In the genomic region with DNA sequence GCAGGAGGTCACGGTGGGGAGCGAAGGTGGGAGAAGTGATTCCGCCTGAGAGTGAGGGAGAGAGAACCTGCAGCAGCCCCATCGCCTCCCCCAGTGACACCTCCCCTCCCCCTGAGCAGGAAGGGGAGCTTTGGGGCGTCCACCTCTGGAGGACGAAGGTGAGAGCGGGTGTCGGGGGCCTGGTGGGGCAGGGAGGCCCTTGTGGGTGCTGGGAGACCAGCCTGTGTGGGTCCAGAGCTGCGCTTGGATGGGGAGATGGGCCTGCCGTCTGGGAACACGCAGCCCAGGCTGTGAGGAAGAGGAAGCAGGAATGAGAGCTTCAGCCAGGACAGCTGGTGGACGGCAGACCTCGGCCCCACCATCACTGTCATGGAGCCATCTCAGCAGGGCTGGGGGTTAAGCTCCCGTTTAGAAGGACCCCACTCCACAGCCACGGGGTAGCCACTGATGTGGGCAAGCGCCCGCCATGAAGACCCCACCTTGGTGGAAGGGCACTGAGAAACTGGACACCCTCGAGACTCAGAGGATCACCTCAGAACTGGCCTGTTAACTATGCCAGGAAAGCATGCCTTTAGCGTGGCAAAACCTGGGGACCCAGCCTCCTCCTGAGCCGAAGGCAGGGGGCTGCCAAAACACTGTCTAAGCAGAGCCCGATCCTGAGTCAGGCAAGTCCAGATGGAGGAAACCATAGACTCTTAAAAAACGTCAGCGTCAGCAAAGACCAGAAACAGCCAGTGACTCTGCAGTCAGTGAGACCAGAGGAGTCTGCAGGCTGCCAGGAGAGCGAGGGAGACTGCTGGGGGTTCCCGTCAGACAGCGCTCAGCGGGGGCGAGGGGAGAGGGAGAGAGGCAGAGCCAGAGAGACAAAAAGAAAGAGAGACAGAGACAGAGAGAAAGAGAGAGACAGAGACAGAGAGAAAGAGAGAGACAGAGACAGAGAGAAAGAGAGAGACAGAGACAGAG, we compare ENCODE assay signal across 9 cellular contexts. TPM values are rescaled to one million over a fixed set of nuclear protein-coding genes. Genes with fewer than 3 reads are reported as not detected.
DNase-seq lines count a peak whose midpoint lies in the region; ATAC-seq, FAIRE-seq and TF ChIP-seq lines count a peak whose summit lies in the region.
"Had no signal": no experiment of that assay in that cellular context is flagged by ENCODE, and none has a peak within 500 bp of the region (broad histone marks: within the 10 kb centered on the region; RNA-seq: fewer than 3 reads in every experiment).

No MANE protein-coding gene starts in this region.

- no peak for TF ChIP-seq POLR2A in HepG2 (IDR thresholded peaks at IDR 0.05; ENCODE audit: insufficient read depth in 1 of 2, low read depth in 2 of 2, low read length in 2 of 2)
- no peak for TF ChIP-seq POLR2A in tibial nerve (IDR thresholded peaks at IDR 0.05)

- H2AFZ ChIP-seq in HepG2 (ENCODE audit: low read length) = no peak overlapping the region

- no peaks in the 10 kb centered on the region for H4K20me1 ChIP-seq in HepG2 (ENCODE audit: insufficient read depth, low read length)

- H3K27me3 ChIP-seq in HepG2 (ENCODE audit: control insufficient read depth in 1 of 2, insufficient read depth in 2 of 2, low read length in 2 of 2) (no peaks in the 10 kb centered on the region), tibial nerve (peaks cover 0 to 5% of the 10 kb centered on the region in 2 donors)
- H3K27me3 ChIP-seq: Peyer's patch had no signal

- BruUV-seq in HepG2 (replicated peaks; lab: Mats Ljungman, UMichigan) = no TSS peak

- FAIRE-seq in HepG2 (lab: Jason Lieb, UNC) (no peak), D721Med (lab: Jason Lieb, UNC) (no peak)

- TF ChIP-seq EP300 in HepG2 (IDR thresholded peaks at IDR 0.05; ENCODE audit: low read depth in 2 of 2, low read length in 2 of 2) = no peak
- no peak for TF ChIP-seq EP300 in HepG2 (CRISPR knock-in tag; IDR thresholded peaks at IDR 0.05; ENCODE audit: borderline replicate concordance)
- TF ChIP-seq EP300 in tibial nerve (IDR thresholded peaks at IDR 0.05) = no peak

- DNase-seq in stimulated activated CD4-positive, alpha-beta T cell treated with anti-CD3 and anti-CD28 coated beads, Interleukin-4, amount 100 ng/mL, for 1 hour = peak; percentile 28
- no peak for DNase-seq in stimulated activated CD4-positive, alpha-beta T cell treated with anti-CD3 and anti-CD28 coated beads, Interleukin-1b, Interleukin-23, amount 100 ng/mL, for 48 hours
- DNase-seq in astrocyte of the spinal cord (ENCODE audit: low read depth, low spot score) = peak; percentile 68
- DNase-seq in HepG2 (ENCODE audit: low spot score) = no peak
- no peak for DNase-seq in D721Med (ENCODE audit: insufficient read length, low spot score)
- no peak for DNase-seq in KBM-7
- no peak for DNase-seq in tibial nerve (ENCODE audit: low spot score in 2 of 2)
- no peak for DNase-seq in NCI-H345 (lab: John Stamatoyannopoulos, UW)

- CTCF ChIA-PET in HepG2 (lab: Yijun Ruan, JAX; ENCODE audit: low intra/inter-chr PET ratio, low total read pairs) = no interaction called here

- peak overlapping the region; percentile 93 for H3K9ac ChIP-seq in HepG2 (ENCODE audit: insufficient read depth, low read depth, low read length)

- no peak overlapping the region for H3K4me3 ChIP-seq in astrocyte of the spinal cord (ENCODE audit: low read depth, low read length)
- H3K4me3 ChIP-seq in HepG2 (replicated peaks in 1 of 3; ENCODE audit: insufficient read depth in 1 of 3, low read depth in 2 of 3, low read length in 3 of 3) = peak overlapping the region; percentile 69 to 81 (median 76)
- peak overlapping the region in 1 of 4 donors; percentile 53 for H3K4me3 ChIP-seq in tibial nerve

- peaks cover 2 to 4% of the 10 kb centered on the region in 2 experiments; a peak in 3 of 5 replicates for H3K36me3 ChIP-seq in HepG2 (replicated peaks in 1 of 2; ENCODE audit: control insufficient read depth in 1 of 2, insufficient read depth in 2 of 2, low read length in 2 of 2)
- no peaks in the 10 kb centered on the region for H3K36me3 ChIP-seq in tibial nerve
- H3K36me3 ChIP-seq: Peyer's patch had no signal

- intact Hi-C loops in HepG2 (cut with micrococcal nuclease; ENCODE audit: unreplicated experiment) = no loop called here

- 51% methylated on average over 21 of the region's 28 CpGs for WGBS in HepG2 (ENCODE audit: low lambda C conversion rate)
- WGBS in tibial nerve, 2 donors = 65 to 69% methylated on average over 26 to 27 of the region's 28 CpGs

- H3K4me2 ChIP-seq in HepG2 (ENCODE audit: low read depth, low read length) = peak overlapping the region; percentile 88

- peaks cover 32% of the 10 kb centered on the region for H3K79me2 ChIP-seq in HepG2 (ENCODE audit: insufficient read depth, low read length)

- POLR2A ChIA-PET in HepG2 (lab: Yijun Ruan, JAX) = interaction anchor here (1.2 to 3.7 kb wide), 3 partner anchors 29 to 57 kb away, joined by 5 to 33 read pairs (median 21); partner anchors contain the start of genes CUL4A, F10 and PCID2

- TF ChIP-seq CTCF in astrocyte of the spinal cord (IDR thresholded peaks at IDR 0.05; ENCODE audit: low read depth, low read length) (no peak), HepG2 (CRISPR knock-in tag; IDR thresholded peaks at IDR 0.05) (no peak), D721Med (IDR thresholded peaks at IDR 0.05; ENCODE audit: insufficient read depth, missing control alignments) (no peak), tibial nerve (IDR thresholded peaks at IDR 0.05) (no peak)

- H3K9me3 ChIP-seq in HepG2 (ENCODE audit: low read length) (0 out of 2 replicates have a peak, but pooled peaks cover 5% of the 10 kb centered on the region), tibial nerve (no peaks in the 10 kb centered on the region)
- H3K9me3 ChIP-seq: Peyer's patch had no signal

- no peak for TF ChIP-seq RAD21 in HepG2 (CRISPR knock-in tag; IDR thresholded peaks at IDR 0.05)

- peaks cover 75% of the 10 kb centered on the region for H3K4me1 ChIP-seq in HepG2 (ENCODE audit: insufficient read depth, low read length)
- peaks cover 0 to 21% (median 7%) of the 10 kb centered on the region in 4 donors for H3K4me1 ChIP-seq in tibial nerve

- peak overlapping the region; percentile 92 for H3K27ac ChIP-seq in HepG2 (ENCODE audit: extremely low read length, insufficient read depth, low read length)
- H3K27ac ChIP-seq in tibial nerve = no peak overlapping the region

- in situ Hi-C loops in astrocyte of the spinal cord (cut with HindIII; ENCODE audit: low sequenced_read_pairs) (no loop called here), HepG2 (cut with HindIII; ENCODE audit: extremely low pct_ligation_motif_present, low pct_unique_long_range_greater_than_20kb) (no loop called here), KBM-7 (cut with MboI; ENCODE audit: low pct_unique_long_range_greater_than_20kb, low sequenced_read_pairs) (no loop called here)

- ATAC-seq in HepG2 = peak; percentile 22

RNA-seq across cellular contexts. Expression of gene PROZ, which starts 6.4 kb away (rescaled TPM):
- total RNA-seq in HepG2 (2016; rRNA removed; fragmentation: Illumina TruSeq; extraction: Trizol) = 2.1 and 5.6 TPM in 2 replicates
- 0.20 and 0.35 TPM in 2 replicates for total RNA-seq in HepG2 (2016; cell fraction: cytosol; rRNA removed; fragmentation: Illumina TruSeq; extraction: Trizol; ENCODE audit: low read depth)
- total RNA-seq in HepG2 (2016; cell fraction: insoluble cytoplasmic fraction; rRNA removed; fragmentation: Illumina TruSeq; extraction: Trizol) = 1.9 and 5.3 TPM in 2 replicates
- total RNA-seq in HepG2 (2016; cell fraction: membrane; rRNA removed; fragmentation: Illumina TruSeq; extraction: Trizol) = 0.62 and 0.93 TPM in 2 replicates
- total RNA-seq in HepG2 (2016; cell fraction: nucleus; rRNA removed; fragmentation: Illumina TruSeq; extraction: Trizol) = 3.0 and 4.0 TPM in 2 replicates
- polyA plus RNA-seq in HepG2 (2011; rRNA removed) = 22.5 and 26.1 TPM in 2 replicates
- 14.4 and 16.0 TPM in 2 replicates for polyA plus RNA-seq in HepG2 (2011; cell fraction: cytosol; rRNA removed)
- 45.5 and 49.7 TPM in 2 replicates for polyA plus RNA-seq in HepG2 (2011; cell fraction: nucleus; rRNA removed)
- 12.7 and 14.1 TPM in 2 replicates for polyA plus RNA-seq in HepG2 (2012)
- polyA plus RNA-seq in HepG2 (2016; cell fraction: cytosol; fragmentation: Illumina TruSeq; extraction: Trizol; ENCODE audit: low read depth) = 0.23 and 0.67 TPM in 2 replicates
- 1.6 and 2.1 TPM in 2 replicates for polyA plus RNA-seq in HepG2 (2016; cell fraction: insoluble cytoplasmic fraction; fragmentation: Illumina TruSeq; extraction: Trizol; ENCODE audit: low read depth)
- polyA plus RNA-seq in HepG2 (2016; cell fraction: membrane; fragmentation: Illumina TruSeq; extraction: Trizol; ENCODE audit: low read depth) = 0.70 and 0.93 TPM in 2 replicates
- polyA plus RNA-seq in HepG2 (2016; cell fraction: nucleus; fragmentation: Illumina TruSeq; extraction: Trizol; ENCODE audit: insufficient read depth, low read depth) = 10.7 and 11.6 TPM in 2 replicates
- 5.4 TPM in 1 of 2 replicates, not detected in the other for polyA minus RNA-seq in HepG2 (2011; rRNA and poly(A)+ RNA removed; ENCODE audit: low replicate concordance)
- polyA minus RNA-seq in HepG2 (2011; cell fraction: cytosol; rRNA and poly(A)+ RNA removed) = 4.9 and 8.4 TPM in 2 replicates
- polyA minus RNA-seq in HepG2 (2011; cell fraction: nucleus; rRNA and poly(A)+ RNA removed) = 3.1 and 4.4 TPM in 2 replicates
- not detected for total RNA-seq in tibial nerve

RNA-seq across cellular contexts. Expression of gene F10, which starts 29.4 kb away (rescaled TPM):
- total RNA-seq in HepG2 (2016; rRNA removed; fragmentation: Illumina TruSeq; extraction: Trizol) = 19.9 and 58.4 TPM in 2 replicates
- total RNA-seq in HepG2 (2016; cell fraction: cytosol; rRNA removed; fragmentation: Illumina TruSeq; extraction: Trizol; ENCODE audit: low read depth) = 11.2 and 12.3 TPM in 2 replicates
- total RNA-seq in HepG2 (2016; cell fraction: insoluble cytoplasmic fraction; rRNA removed; fragmentation: Illumina TruSeq; extraction: Trizol) = 18.9 and 61.6 TPM in 2 replicates
- total RNA-seq in HepG2 (2016; cell fraction: membrane; rRNA removed; fragmentation: Illumina TruSeq; extraction: Trizol) = 12.7 and 13.1 TPM in 2 replicates
- total RNA-seq in HepG2 (2016; cell fraction: nucleus; rRNA removed; fragmentation: Illumina TruSeq; extraction: Trizol) = 43.8 and 53.5 TPM in 2 replicates
- 237 and 317 TPM in 2 replicates for polyA plus RNA-seq in HepG2 (2011; rRNA removed)
- 277 and 280 TPM in 2 replicates for polyA plus RNA-seq in HepG2 (2011; cell fraction: cytosol; rRNA removed)
- polyA plus RNA-seq in HepG2 (2011; cell fraction: nucleus; rRNA removed) = 231 and 240 TPM in 2 replicates
- polyA plus RNA-seq in HepG2 (2012) = 150 and 219 TPM in 2 replicates
- polyA plus RNA-seq in HepG2 (2016; cell fraction: cytosol; fragmentation: Illumina TruSeq; extraction: Trizol; ENCODE audit: low read depth) = 11.6 and 13.0 TPM in 2 replicates
- polyA plus RNA-seq in HepG2 (2016; cell fraction: insoluble cytoplasmic fraction; fragmentation: Illumina TruSeq; extraction: Trizol; ENCODE audit: low read depth) = 18.4 and 19.4 TPM in 2 replicates
- 10.3 and 10.6 TPM in 2 replicates for polyA plus RNA-seq in HepG2 (2016; cell fraction: membrane; fragmentation: Illumina TruSeq; extraction: Trizol; ENCODE audit: low read depth)
- 82.4 and 83.6 TPM in 2 replicates for polyA plus RNA-seq in HepG2 (2016; cell fraction: nucleus; fragmentation: Illumina TruSeq; extraction: Trizol; ENCODE audit: insufficient read depth, low read depth)
- 117 TPM in 1 of 2 replicates, not detected in the other for polyA minus RNA-seq in HepG2 (2011; rRNA and poly(A)+ RNA removed; ENCODE audit: low replicate concordance)
- 61.5 and 79.5 TPM in 2 replicates for polyA minus RNA-seq in HepG2 (2011; cell fraction: cytosol; rRNA and poly(A)+ RNA removed)
- polyA minus RNA-seq in HepG2 (2011; cell fraction: nucleus; rRNA and poly(A)+ RNA removed) = 44.3 and 53.6 TPM in 2 replicates
- 10 to 100 TPM; 12.0 to 44.3 (median 17.3) TPM for total RNA-seq in tibial nerve

RNA-seq across cellular contexts. Expression of gene F7, which starts 46.4 kb away (rescaled TPM):
- total RNA-seq in HepG2 (2016; rRNA removed; fragmentation: Illumina TruSeq; extraction: Trizol) (7.2 and 12.6 TPM in 2 replicates), tibial nerve (not detected)
- total RNA-seq in HepG2 (2016; cell fraction: cytosol; rRNA removed; fragmentation: Illumina TruSeq; extraction: Trizol; ENCODE audit: low read depth) = 0.61 and 0.71 TPM in 2 replicates
- total RNA-seq in HepG2 (2016; cell fraction: insoluble cytoplasmic fraction; rRNA removed; fragmentation: Illumina TruSeq; extraction: Trizol) = 6.7 and 12.9 TPM in 2 replicates
- total RNA-seq in HepG2 (2016; cell fraction: membrane; rRNA removed; fragmentation: Illumina TruSeq; extraction: Trizol) = 1.9 and 2.2 TPM in 2 replicates
- total RNA-seq in HepG2 (2016; cell fraction: nucleus; rRNA removed; fragmentation: Illumina TruSeq; extraction: Trizol) = 10.3 and 10.6 TPM in 2 replicates
- polyA plus RNA-seq in HepG2 (2011; rRNA removed) = 26.5 and 39.9 TPM in 2 replicates
- polyA plus RNA-seq in HepG2 (2011; cell fraction: cytosol; rRNA removed) = 21.7 and 26.2 TPM in 2 replicates
- polyA plus RNA-seq in HepG2 (2011; cell fraction: nucleus; rRNA removed) = 105 and 121 TPM in 2 replicates
- polyA plus RNA-seq in HepG2 (2012) = 45.9 and 52.4 TPM in 2 replicates
- 0.51 and 0.52 TPM in 2 replicates for polyA plus RNA-seq in HepG2 (2016; cell fraction: cytosol; fragmentation: Illumina TruSeq; extraction: Trizol; ENCODE audit: low read depth)
- polyA plus RNA-seq in HepG2 (2016; cell fraction: insoluble cytoplasmic fraction; fragmentation: Illumina TruSeq; extraction: Trizol; ENCODE audit: low read depth) = 7.0 and 7.3 TPM in 2 replicates
- 1.1 and 1.6 TPM in 2 replicates for polyA plus RNA-seq in HepG2 (2016; cell fraction: membrane; fragmentation: Illumina TruSeq; extraction: Trizol; ENCODE audit: low read depth)
- polyA plus RNA-seq in HepG2 (2016; cell fraction: nucleus; fragmentation: Illumina TruSeq; extraction: Trizol; ENCODE audit: insufficient read depth, low read depth) = 23.6 and 26.7 TPM in 2 replicates
- 43.0 TPM in 1 of 2 replicates, not detected in the other for polyA minus RNA-seq in HepG2 (2011; rRNA and poly(A)+ RNA removed; ENCODE audit: low replicate concordance)
- 8.7 and 12.9 TPM in 2 replicates for polyA minus RNA-seq in HepG2 (2011; cell fraction: cytosol; rRNA and poly(A)+ RNA removed)
- 14.7 and 15.7 TPM in 2 replicates for polyA minus RNA-seq in HepG2 (2011; cell fraction: nucleus; rRNA and poly(A)+ RNA removed)

RNA-seq across cellular contexts. Expression of gene PCID2, which starts 56.4 kb away (rescaled TPM):
- total RNA-seq in HepG2 (2016; rRNA removed; fragmentation: Illumina TruSeq; extraction: Trizol) (65.0 and 76.4 TPM in 2 replicates), tibial nerve (10 to 100 TPM; 38.6 to 61.5 (median 49.5) TPM)
- total RNA-seq in HepG2 (2016; cell fraction: cytosol; rRNA removed; fragmentation: Illumina TruSeq; extraction: Trizol; ENCODE audit: low read depth) = 16.3 and 17.9 TPM in 2 replicates
- total RNA-seq in HepG2 (2016; cell fraction: insoluble cytoplasmic fraction; rRNA removed; fragmentation: Illumina TruSeq; extraction: Trizol) = 67.6 and 78.5 TPM in 2 replicates
- 25.4 and 26.5 TPM in 2 replicates for total RNA-seq in HepG2 (2016; cell fraction: membrane; rRNA removed; fragmentation: Illumina TruSeq; extraction: Trizol)
- total RNA-seq in HepG2 (2016; cell fraction: nucleus; rRNA removed; fragmentation: Illumina TruSeq; extraction: Trizol) = 58.5 and 66.9 TPM in 2 replicates
- polyA plus RNA-seq in HepG2 (2011; rRNA removed) = 104 and 111 TPM in 2 replicates
- polyA plus RNA-seq in HepG2 (2011; cell fraction: cytosol; rRNA removed) = 47.7 and 57.2 TPM in 2 replicates
- polyA plus RNA-seq in HepG2 (2011; cell fraction: nucleus; rRNA removed) = 185 and 190 TPM in 2 replicates
- polyA plus RNA-seq in HepG2 (2012) = 56.8 and 63.4 TPM in 2 replicates
- polyA plus RNA-seq in HepG2 (2016; cell fraction: cytosol; fragmentation: Illumina TruSeq; extraction: Trizol; ENCODE audit: low read depth) = 9.0 and 9.1 TPM in 2 replicates
- polyA plus RNA-seq in HepG2 (2016; cell fraction: insoluble cytoplasmic fraction; fragmentation: Illumina TruSeq; extraction: Trizol; ENCODE audit: low read depth) = 68.7 and 72.7 TPM in 2 replicates
- polyA plus RNA-seq in HepG2 (2016; cell fraction: membrane; fragmentation: Illumina TruSeq; extraction: Trizol; ENCODE audit: low read depth) = 14.2 and 15.6 TPM in 2 replicates
- 89.2 and 96.9 TPM in 2 replicates for polyA plus RNA-seq in HepG2 (2016; cell fraction: nucleus; fragmentation: Illumina TruSeq; extraction: Trizol; ENCODE audit: insufficient read depth, low read depth)
- 52.5 and 174 TPM in 2 replicates for polyA minus RNA-seq in HepG2 (2011; rRNA and poly(A)+ RNA removed; ENCODE audit: low replicate concordance)
- 23.5 and 34.0 TPM in 2 replicates for polyA minus RNA-seq in HepG2 (2011; cell fraction: cytosol; rRNA and poly(A)+ RNA removed)
- polyA minus RNA-seq in HepG2 (2011; cell fraction: nucleus; rRNA and poly(A)+ RNA removed) = 161 and 207 TPM in 2 replicates

RNA-seq across cellular contexts. Expression of gene CUL4A, which starts 57.4 kb away (rescaled TPM):
- total RNA-seq in HepG2 (2016; rRNA removed; fragmentation: Illumina TruSeq; extraction: Trizol) (75.3 and 95.5 TPM in 2 replicates), tibial nerve (100 to 1,000 TPM in 2 of 4 donors, 10 to 100 TPM in 2; 67.3 to 268 (median 101) TPM)
- total RNA-seq in HepG2 (2016; cell fraction: cytosol; rRNA removed; fragmentation: Illumina TruSeq; extraction: Trizol; ENCODE audit: low read depth) = 28.8 and 32.0 TPM in 2 replicates
- total RNA-seq in HepG2 (2016; cell fraction: insoluble cytoplasmic fraction; rRNA removed; fragmentation: Illumina TruSeq; extraction: Trizol) = 69.1 and 83.4 TPM in 2 replicates
- 51.1 and 52.1 TPM in 2 replicates for total RNA-seq in HepG2 (2016; cell fraction: membrane; rRNA removed; fragmentation: Illumina TruSeq; extraction: Trizol)
- 55.3 and 56.2 TPM in 2 replicates for total RNA-seq in HepG2 (2016; cell fraction: nucleus; rRNA removed; fragmentation: Illumina TruSeq; extraction: Trizol)
- 51.2 and 60.8 TPM in 2 replicates for polyA plus RNA-seq in HepG2 (2011; rRNA removed)
- 42.4 and 43.4 TPM in 2 replicates for polyA plus RNA-seq in HepG2 (2011; cell fraction: cytosol; rRNA removed)
- polyA plus RNA-seq in HepG2 (2011; cell fraction: nucleus; rRNA removed) = 121 and 126 TPM in 2 replicates
- polyA plus RNA-seq in HepG2 (2012) = 72.5 and 74.5 TPM in 2 replicates
- polyA plus RNA-seq in HepG2 (2016; cell fraction: cytosol; fragmentation: Illumina TruSeq; extraction: Trizol; ENCODE audit: low read depth) = 28.6 and 31.9 TPM in 2 replicates
- polyA plus RNA-seq in HepG2 (2016; cell fraction: insoluble cytoplasmic fraction; fragmentation: Illumina TruSeq; extraction: Trizol; ENCODE audit: low read depth) = 70.4 and 80.3 TPM in 2 replicates
- polyA plus RNA-seq in HepG2 (2016; cell fraction: membrane; fragmentation: Illumina TruSeq; extraction: Trizol; ENCODE audit: low read depth) = 28.8 and 29.9 TPM in 2 replicates
- polyA plus RNA-seq in HepG2 (2016; cell fraction: nucleus; fragmentation: Illumina TruSeq; extraction: Trizol; ENCODE audit: insufficient read depth, low read depth) = 99.2 and 101 TPM in 2 replicates
- 93.3 and 188 TPM in 2 replicates for polyA minus RNA-seq in HepG2 (2011; rRNA and poly(A)+ RNA removed; ENCODE audit: low replicate concordance)
- polyA minus RNA-seq in HepG2 (2011; cell fraction: cytosol; rRNA and poly(A)+ RNA removed) = 29.4 and 37.2 TPM in 2 replicates
- polyA minus RNA-seq in HepG2 (2011; cell fraction: nucleus; rRNA and poly(A)+ RNA removed) = 74.4 and 75.7 TPM in 2 replicates

Comparison
In these comparisons a context has a peak if more than half of its experiments do, and no peak if none do; other contexts are left out.
1. DNase-seq: peak in stimulated activated CD4-positive, alpha-beta T cell treated with anti-CD3 and anti-CD28 coated beads, Interleukin-4, amount 100 ng/mL, for 1 hour (single experiment) and astrocyte of the spinal cord (single experiment); none in stimulated activated CD4-positive, alpha-beta T cell treated with anti-CD3 and anti-CD28 coated beads, Interleukin-1b, Interleukin-23, amount 100 ng/mL, for 48 hours (single experiment), HepG2 (single experiment), D721Med (single experiment), KBM-7 (single experiment), tibial nerve (0 of 2) and NCI-H345 (single experiment).